In the genomic region with DNA sequence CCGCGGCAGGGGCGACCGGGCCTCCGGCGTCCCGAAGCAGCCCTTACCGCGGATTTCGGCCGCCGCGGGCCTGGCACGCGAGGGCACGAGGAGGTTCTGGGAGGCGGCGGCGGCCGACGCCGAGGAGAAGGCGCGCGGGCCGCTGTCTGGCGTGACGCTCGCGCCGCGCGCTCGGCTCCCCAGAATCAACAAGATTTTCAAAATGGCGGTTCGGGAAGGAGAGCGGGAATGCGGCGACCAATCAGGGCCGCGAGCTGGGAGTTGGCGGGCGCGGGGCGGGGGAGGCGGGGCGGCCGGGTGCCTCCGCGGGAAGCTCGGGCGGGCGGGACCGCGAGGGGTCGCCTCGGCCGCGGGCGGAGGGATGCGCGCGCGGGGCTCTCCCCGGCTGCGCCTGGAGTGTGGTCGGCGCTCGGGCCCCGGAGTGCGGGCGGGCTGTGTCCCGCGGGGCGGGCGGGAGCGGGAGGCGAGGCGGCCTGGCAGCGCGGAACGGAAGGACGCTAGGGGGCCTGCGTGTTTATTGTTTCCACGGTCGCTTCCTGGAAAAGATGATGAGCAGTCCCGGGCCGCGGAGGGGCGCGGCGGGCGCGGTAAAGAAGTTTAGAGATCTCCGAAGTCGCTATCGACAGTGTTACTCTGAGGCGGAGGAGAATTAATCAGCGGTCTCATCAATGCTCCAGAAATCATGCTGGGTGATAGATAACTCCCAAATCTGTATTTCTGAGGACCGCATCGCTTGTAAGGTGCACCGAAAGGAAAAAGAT, we compare ENCODE assay signal across 1 cellular context.
TF ChIP-seq lines count a peak whose summit lies in the region.

A gene with protein sequence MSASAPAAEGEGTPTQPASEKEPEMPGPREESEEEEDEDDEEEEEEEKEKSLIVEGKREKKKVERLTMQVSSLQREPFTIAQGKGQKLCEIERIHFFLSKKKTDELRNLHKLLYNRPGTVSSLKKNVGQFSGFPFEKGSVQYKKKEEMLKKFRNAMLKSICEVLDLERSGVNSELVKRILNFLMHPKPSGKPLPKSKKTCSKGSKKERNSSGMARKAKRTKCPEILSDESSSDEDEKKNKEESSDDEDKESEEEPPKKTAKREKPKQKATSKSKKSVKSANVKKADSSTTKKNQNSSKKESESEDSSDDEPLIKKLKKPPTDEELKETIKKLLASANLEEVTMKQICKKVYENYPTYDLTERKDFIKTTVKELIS (minus strand): TSS at position 193 of the 761 bp plus-strand sequence. CDS start 543 bp downstream, outside the sequence.

TF ChIP-seq in GM12878, 131 proteins besides CTCF, POLR2A, EP300 and RAD21 (continued from another document):
- TF ChIP-seq, protein P1, sequence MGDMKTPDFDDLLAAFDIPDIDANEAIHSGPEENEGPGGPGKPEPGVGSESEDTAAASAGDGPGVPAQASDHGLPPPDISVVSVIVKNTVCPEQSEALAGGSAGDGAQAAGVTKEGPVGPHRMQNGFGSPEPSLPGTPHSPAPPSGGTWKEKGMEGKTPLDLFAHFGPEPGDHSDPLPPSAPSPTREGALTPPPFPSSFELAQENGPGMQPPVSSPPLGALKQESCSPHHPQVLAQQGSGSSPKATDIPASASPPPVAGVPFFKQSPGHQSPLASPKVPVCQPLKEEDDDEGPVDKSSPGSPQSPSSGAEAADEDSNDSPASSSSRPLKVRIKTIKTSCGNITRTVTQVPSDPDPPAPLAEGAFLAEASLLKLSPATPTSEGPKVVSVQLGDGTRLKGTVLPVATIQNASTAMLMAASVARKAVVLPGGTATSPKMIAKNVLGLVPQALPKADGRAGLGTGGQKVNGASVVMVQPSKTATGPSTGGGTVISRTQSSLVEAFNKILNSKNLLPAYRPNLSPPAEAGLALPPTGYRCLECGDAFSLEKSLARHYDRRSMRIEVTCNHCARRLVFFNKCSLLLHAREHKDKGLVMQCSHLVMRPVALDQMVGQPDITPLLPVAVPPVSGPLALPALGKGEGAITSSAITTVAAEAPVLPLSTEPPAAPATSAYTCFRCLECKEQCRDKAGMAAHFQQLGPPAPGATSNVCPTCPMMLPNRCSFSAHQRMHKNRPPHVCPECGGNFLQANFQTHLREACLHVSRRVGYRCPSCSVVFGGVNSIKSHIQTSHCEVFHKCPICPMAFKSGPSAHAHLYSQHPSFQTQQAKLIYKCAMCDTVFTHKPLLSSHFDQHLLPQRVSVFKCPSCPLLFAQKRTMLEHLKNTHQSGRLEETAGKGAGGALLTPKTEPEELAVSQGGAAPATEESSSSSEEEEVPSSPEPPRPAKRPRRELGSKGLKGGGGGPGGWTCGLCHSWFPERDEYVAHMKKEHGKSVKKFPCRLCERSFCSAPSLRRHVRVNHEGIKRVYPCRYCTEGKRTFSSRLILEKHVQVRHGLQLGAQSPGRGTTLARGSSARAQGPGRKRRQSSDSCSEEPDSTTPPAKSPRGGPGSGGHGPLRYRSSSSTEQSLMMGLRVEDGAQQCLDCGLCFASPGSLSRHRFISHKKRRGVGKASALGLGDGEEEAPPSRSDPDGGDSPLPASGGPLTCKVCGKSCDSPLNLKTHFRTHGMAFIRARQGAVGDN (IDR thresholded peaks at IDR 0.05): peak; percentile 78
- TF ChIP-seq ETV6 (conservative IDR thresholded peaks at IDR 0.05 in 1 of 2, IDR thresholded peaks at IDR 0.05 in 1 of 2; ENCODE audit: borderline replicate concordance in 1 of 2, low read depth in 1 of 2) (peak in 1 of 2 experiments; percentile 31; a peak in 1 of 4 replicates), CBFB (IDR thresholded peaks at IDR 0.05; ENCODE audit: low read depth) (no peak), POLR2AphosphoS5 (IDR thresholded peaks at IDR 0.05; ENCODE audit: low read length) (0 out of 2 replicates have a peak, but pooled peaks have one; percentile 46), SMARCA5 (IDR thresholded peaks at IDR 0.05) (peak; percentile 36; the same call in 1 of the 2 replicates), IKZF1 (conservative IDR thresholded peaks at IDR 0.05) (peak; percentile 93), EED (IDR thresholded peaks at IDR 0.05; ENCODE audit: low read depth) (0 out of 2 replicates have a peak, but pooled peaks have one; percentile 39), SIN3A (IDR thresholded peaks at IDR 0.05; ENCODE audit: low read depth, low read length) (peak; percentile 42; the same call in 1 of the 2 replicates), KLF5 (IDR thresholded peaks at IDR 0.05; ENCODE audit: partially characterized antibody) (no peak), TAF1 (IDR thresholded peaks at IDR 0.05; ENCODE audit: borderline replicate concordance, low read depth, low read length) (peak; percentile 66; the same call in 1 of the 2 replicates), CREM (IDR thresholded peaks at IDR 0.05; ENCODE audit: low read depth) (peak; percentile 33; the same call in 1 of the 2 replicates), GATAD2B (conservative IDR thresholded peaks at IDR 0.05; ENCODE audit: low read depth) (peak; percentile 62; the same call in 1 of the 2 replicates), BHLHE40 (IDR thresholded peaks at IDR 0.05; ENCODE audit: borderline replicate concordance in 1 of 2, low read depth in 2 of 2, low read length in 1 of 2) (peak; percentile 26 to 79; a peak in 2 of 4 replicates), NBN (IDR thresholded peaks at IDR 0.05) (peak; percentile 45; the same call in 1 of the 2 replicates), ZNF207 (IDR thresholded peaks at IDR 0.05; ENCODE audit: borderline replicate concordance) (0 out of 2 replicates have a peak, but pooled peaks have one; percentile 45), TCF12 (IDR thresholded peaks at IDR 0.05; ENCODE audit: low read depth, low read length) (0 out of 2 replicates have a peak, but pooled peaks have one; percentile 17)
- TF ChIP-seq, protein P2, sequence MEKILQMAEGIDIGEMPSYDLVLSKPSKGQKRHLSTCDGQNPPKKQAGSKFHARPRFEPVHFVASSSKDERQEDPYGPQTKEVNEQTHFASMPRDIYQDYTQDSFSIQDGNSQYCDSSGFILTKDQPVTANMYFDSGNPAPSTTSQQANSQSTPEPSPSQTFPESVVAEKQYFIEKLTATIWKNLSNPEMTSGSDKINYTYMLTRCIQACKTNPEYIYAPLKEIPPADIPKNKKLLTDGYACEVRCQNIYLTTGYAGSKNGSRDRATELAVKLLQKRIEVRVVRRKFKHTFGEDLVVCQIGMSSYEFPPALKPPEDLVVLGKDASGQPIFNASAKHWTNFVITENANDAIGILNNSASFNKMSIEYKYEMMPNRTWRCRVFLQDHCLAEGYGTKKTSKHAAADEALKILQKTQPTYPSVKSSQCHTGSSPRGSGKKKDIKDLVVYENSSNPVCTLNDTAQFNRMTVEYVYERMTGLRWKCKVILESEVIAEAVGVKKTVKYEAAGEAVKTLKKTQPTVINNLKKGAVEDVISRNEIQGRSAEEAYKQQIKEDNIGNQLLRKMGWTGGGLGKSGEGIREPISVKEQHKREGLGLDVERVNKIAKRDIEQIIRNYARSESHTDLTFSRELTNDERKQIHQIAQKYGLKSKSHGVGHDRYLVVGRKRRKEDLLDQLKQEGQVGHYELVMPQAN (conservative IDR thresholded peaks at IDR 0.05): 0 out of 2 replicates have a peak, but pooled peaks have one; percentile 51
